ENCODE assay signal across 16 cellular contexts in the genomic region with DNA sequence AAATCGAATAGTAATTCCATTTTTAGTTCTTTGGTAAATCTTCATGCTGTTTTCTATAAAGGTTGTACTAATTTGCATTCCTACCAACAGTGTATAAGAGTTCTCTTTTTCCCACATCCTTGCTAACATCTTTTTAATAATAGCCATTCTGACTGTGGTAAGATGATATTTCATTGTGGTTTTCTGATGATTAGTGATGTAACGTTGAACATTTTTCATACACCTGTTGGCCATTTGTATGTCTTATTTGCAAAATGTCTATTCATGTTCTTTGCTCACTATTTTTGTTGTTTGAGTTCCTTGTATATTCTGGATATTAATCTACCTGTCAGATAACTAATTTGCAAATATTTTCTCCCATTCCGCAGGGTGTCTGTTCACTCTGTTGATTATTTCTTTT.
DNase-seq lines count a peak whose midpoint lies in the region; FAIRE-seq and TF ChIP-seq lines count a peak whose summit lies in the region.
"Had no signal": no experiment of that assay in that cellular context is flagged by ENCODE, and none has a peak within 500 bp of the region (broad histone marks: within the 10 kb centered on the region; RNA-seq: fewer than 3 reads in every experiment).

No MANE protein-coding gene starts in this region.

- H3K9me3 ChIP-seq in HEK293 (ENCODE audit: control insufficient read depth, insufficient read depth, low read depth, low read length) = no peaks in the 10 kb centered on the region
- no peaks in the 10 kb centered on the region for H3K9me3 ChIP-seq in SJCRH30 (replicated peaks)
- H3K9me3 ChIP-seq: BE2C had no signal

- H3K4me1 ChIP-seq in HEK293 (ENCODE audit: control insufficient read depth, insufficient read depth, low read length) (peaks cover 7% of the 10 kb centered on the region; the same call in 1 of the 2 replicates), SJCRH30 (peaks cover 26% of the 10 kb centered on the region)
- H3K4me1 ChIP-seq: BE2C had no signal

- no peak for TF ChIP-seq CTCF in D721Med (IDR thresholded peaks at IDR 0.05; ENCODE audit: insufficient read depth, missing control alignments)
- no peak for TF ChIP-seq CTCF in HEK293 (tag by site-specific recombination; IDR thresholded peaks at IDR 0.05)
- TF ChIP-seq CTCF in nephron progenitor cell (IDR thresholded peaks at IDR 0.05) = no peak

- peaks cover 25% of the 10 kb centered on the region for H3K36me3 Mint-ChIP-seq in nephron progenitor cell (ENCODE audit: low read depth)
- H3K36me3 Mint-ChIP-seq: CD4-positive, alpha-beta memory T cell had no signal

- FAIRE-seq in D721Med (lab: Jason Lieb, UNC) = peak; percentile 32
- FAIRE-seq: A204.1, GM12892, H1 had no signal

- H3K27me3 ChIP-seq in SJCRH30 = no peaks in the 10 kb centered on the region
- H3K27me3 ChIP-seq: BE2C had no signal

- peak overlapping the region; percentile 83 for H3K27ac Mint-ChIP-seq in nephron progenitor cell
- H3K27ac Mint-ChIP-seq: CD4-positive, alpha-beta memory T cell had no signal

- POLR2A ChIA-PET in HEK293 (lab: Yijun Ruan, JAX) = no interaction called here

- H3K27ac ChIP-seq in HEK293 (ENCODE audit: extremely low read depth, low read depth, low read length) (no peak overlapping the region), SJCRH30 (peak overlapping the region; percentile 40)
- H3K27ac ChIP-seq: C4-2B had no signal

- H3K4me3 ChIP-seq in HEK293 (ENCODE audit: low read depth, low read length) (no peak overlapping the region), SJCRH30 (no peak overlapping the region)

- no peaks in the 10 kb centered on the region for H3K27me3 Mint-ChIP-seq in nephron progenitor cell (ENCODE audit: low read depth, poor library complexity)

- no peak overlapping the region for H3K4me3 Mint-ChIP-seq in nephron progenitor cell
- H3K4me3 Mint-ChIP-seq: CD4-positive, alpha-beta memory T cell had no signal

- no peaks in the 10 kb centered on the region for H3K9me3 Mint-ChIP-seq in nephron progenitor cell
- H3K9me3 Mint-ChIP-seq: CD4-positive, alpha-beta memory T cell had no signal

- CTCF ChIA-PET in HEK293 (lab: Yijun Ruan, JAX) = no interaction called here

- H3K4me1 Mint-ChIP-seq in nephron progenitor cell = peaks cover 19% of the 10 kb centered on the region
- H3K4me1 Mint-ChIP-seq: CD4-positive, alpha-beta memory T cell had no signal

- H3K36me3 ChIP-seq in HEK293 (ENCODE audit: control insufficient read depth in 2 of 2, insufficient read depth in 1 of 2, low read length in 2 of 2) (no peaks in the 10 kb centered on the region; a peak in 1 of 3 replicates), SJCRH30 (no peaks in the 10 kb centered on the region)
- H3K36me3 ChIP-seq: BE2C had no signal

- DNase-seq in D721Med (ENCODE audit: insufficient read length, low spot score) (no peak), SJCRH30 (peak in 1 of 2 experiments; percentile 62), nephron progenitor cell (no peak), H4 (ENCODE audit: low spot score) (no peak), LoVo (ENCODE audit: low spot score) (no peak)
- no peak for DNase-seq in activated CD8-positive, alpha-beta memory T cell treated with anti-CD3 and anti-CD28 coated beads, Interleukin-2, amount 50 U/mL, for 48 hours
- DNase-seq: BE2C; CD4-positive, alpha-beta memory T cell; DND-41; GDM1; HCEC 1CT had no signal

TF ChIP-seq in HEK293, 187 proteins besides CTCF, POLR2A, EP300 and RAD21:
- no peak for TF ChIP-seq ZNF23 (tag by site-specific recombination; IDR thresholded peaks at IDR 0.05; ENCODE audit: borderline replicate concordance)
- TF ChIP-seq SCRT2 (tag by site-specific recombination; IDR thresholded peaks at IDR 0.05) = peak; percentile 64
